In genomic region chr20:31496761-31497295, GRCh38 we compare ENCODE assay signal across 11 cellular contexts. TPM values are rescaled to one million over a fixed set of nuclear protein-coding genes. Genes with fewer than 3 reads are reported as not detected.
DNase-seq lines count a peak whose midpoint lies in the region; ATAC-seq and TF ChIP-seq lines count a peak whose summit lies in the region.
"Had no signal": no experiment of that assay in that cellular context is flagged by ENCODE, and none has a peak within 500 bp of the region (broad histone marks: within the 10 kb centered on the region; RNA-seq: fewer than 3 reads in every experiment).

No MANE protein-coding gene starts in this region.

- peak; percentile 23 to 47 (median 28) for DNase-seq in body of pancreas
- DNase-seq in right lobe of liver = peak in 2 of 3 donors; percentile 41 to 55
- peak; percentile 45 for DNase-seq in thoracic aorta (ENCODE audit: low spot score)
- DNase-seq in DMS114 treated with DMSO at 0.1 percent for 48 hours (lab: John Stamatoyannopoulos, UW; ENCODE audit: unreplicated experiment) = no peak
- no peak for DNase-seq in colonic mucosa
- DNase-seq in activated naive CD8-positive, alpha-beta T cell treated with anti-CD3 and anti-CD28 coated beads, Interleukin-2, amount 50 U/mL, for 24 hours = no peak
- no peak for DNase-seq in SW480 (ENCODE audit: low spot score)
- DNase-seq: cerebellar nuclear complex, GF-D8, SW 1271 had no signal

- no peak overlapping the region for H3K4me3 ChIP-seq in HEK293 (ENCODE audit: low read depth, low read length)
- no peak overlapping the region for H3K4me3 ChIP-seq in body of pancreas
- no peak overlapping the region for H3K4me3 ChIP-seq in right lobe of liver
- peak overlapping the region; percentile 56 for H3K4me3 ChIP-seq in thoracic aorta
- no peak overlapping the region for H3K4me3 ChIP-seq in colonic mucosa

- TF ChIP-seq POLR2A in body of pancreas (IDR thresholded peaks at IDR 0.05) = no peak
- no peak for TF ChIP-seq POLR2A in right lobe of liver (IDR thresholded peaks at IDR 0.05)

- no peak overlapping the region for H3K4me3 Mint-ChIP-seq in activated naive CD8-positive, alpha-beta T cell treated with anti-CD3 and anti-CD28 coated beads, Interleukin-2, amount 50 U/mL, for 24 hours

- H3K9ac ChIP-seq in colonic mucosa (ENCODE audit: low read depth in 2 of 2, low read length in 2 of 2) = no peak overlapping the region

- no peak for TF ChIP-seq CTCF in HEK293 (tag by site-specific recombination; IDR thresholded peaks at IDR 0.05)
- no peak for TF ChIP-seq CTCF in body of pancreas (IDR thresholded peaks at IDR 0.05)
- no peak for TF ChIP-seq CTCF in right lobe of liver (IDR thresholded peaks at IDR 0.05)
- no peak for TF ChIP-seq CTCF in thoracic aorta (IDR thresholded peaks at IDR 0.05)
- no peak for TF ChIP-seq CTCF in colonic mucosa (IDR thresholded peaks at IDR 0.05)

- peaks cover 9% of the 10 kb centered on the region for H3K27me3 Mint-ChIP-seq in activated naive CD8-positive, alpha-beta T cell treated with anti-CD3 and anti-CD28 coated beads, Interleukin-2, amount 50 U/mL, for 24 hours

- no peaks in the 10 kb centered on the region for H3K4me1 Mint-ChIP-seq in activated naive CD8-positive, alpha-beta T cell treated with anti-CD3 and anti-CD28 coated beads, Interleukin-2, amount 50 U/mL, for 24 hours

- no peaks in the 10 kb centered on the region for H3K9me3 Mint-ChIP-seq in activated naive CD8-positive, alpha-beta T cell treated with anti-CD3 and anti-CD28 coated beads, Interleukin-2, amount 50 U/mL, for 24 hours

- H3K27ac Mint-ChIP-seq in activated naive CD8-positive, alpha-beta T cell treated with anti-CD3 and anti-CD28 coated beads, Interleukin-2, amount 50 U/mL, for 24 hours = no peak overlapping the region

- no peaks in the 10 kb centered on the region for H3K27me3 ChIP-seq in body of pancreas
- no peaks in the 10 kb centered on the region for H3K27me3 ChIP-seq in right lobe of liver
- no peaks in the 10 kb centered on the region for H3K27me3 ChIP-seq in thoracic aorta (replicated peaks; ENCODE audit: insufficient read depth)
- H3K27me3 ChIP-seq in colonic mucosa = no peaks in the 10 kb centered on the region

- CTCF ChIA-PET in HEK293 (lab: Yijun Ruan, JAX) = interaction anchor here (1.4 to 1.5 kb wide), 2 partner anchors 36 to 37 kb away, joined by 3 to 8 read pairs; no protein-coding TSS in a partner anchor

- 35 to 44% methylated on average over 13 to 15 of the region's 15 CpGs for WGBS in body of pancreas, 2 donors
- 43% methylated on average over 3 of the region's 15 CpGs for WGBS in right lobe of liver (ENCODE audit: insufficient coverage, low coverage, low lambda C conversion rate, missing lambda C conversion rate)

- H3K36me3 Mint-ChIP-seq in activated naive CD8-positive, alpha-beta T cell treated with anti-CD3 and anti-CD28 coated beads, Interleukin-2, amount 50 U/mL, for 24 hours (ENCODE audit: low read depth) = no peaks in the 10 kb centered on the region

- intact Hi-C loops in body of pancreas (cut with DNase I) = no loop called here
- intact Hi-C loops in right lobe of liver (cut with DNase I) = no loop called here
- intact Hi-C loops in colonic mucosa (cut with DNase I) = no loop called here

- POLR2A ChIA-PET in HEK293 (lab: Yijun Ruan, JAX) = no interaction called here

- ATAC-seq in body of pancreas (peak; percentile 35), right lobe of liver (peak; percentile 38 to 71 (median 56)), thoracic aorta (ENCODE audit: insufficient number of reproducible peaks, low FRiP score, low read depth) (peak; percentile 74)
- ATAC-seq in activated naive CD8-positive, alpha-beta T cell treated with anti-CD3 and anti-CD28 coated beads, Interleukin-2, amount 50 U/mL, for 24 hours = no peak

- H3K4me1 ChIP-seq in HEK293 (ENCODE audit: control insufficient read depth, insufficient read depth, low read length) (0 out of 2 replicates have a peak, but pooled peaks cover 2% of the 10 kb centered on the region), body of pancreas (peaks cover 10% of the 10 kb centered on the region), right lobe of liver (no peaks in the 10 kb centered on the region), thoracic aorta (ENCODE audit: control insufficient read depth in 1 of 2, low read depth in 2 of 2) (peaks cover 15 to 28% of the 10 kb centered on the region in 2 donors), colonic mucosa (no peaks in the 10 kb centered on the region)

- no peak overlapping the region for H3K27ac ChIP-seq in HEK293 (ENCODE audit: extremely low read depth, low read depth, low read length)
- no peak overlapping the region for H3K27ac ChIP-seq in body of pancreas
- no peak overlapping the region for H3K27ac ChIP-seq in right lobe of liver
- H3K27ac ChIP-seq in thoracic aorta = peak overlapping the region; percentile 53 to 79
- H3K27ac ChIP-seq in colonic mucosa = no peak overlapping the region

- H3K36me3 ChIP-seq in HEK293 (ENCODE audit: control insufficient read depth in 2 of 2, insufficient read depth in 1 of 2, low read length in 2 of 2) (no peaks in the 10 kb centered on the region), body of pancreas (replicated peaks in 1 of 2; ENCODE audit: insufficient read depth in 1 of 2, low read depth in 2 of 2) (no peaks in the 10 kb centered on the region), right lobe of liver (no peaks in the 10 kb centered on the region), thoracic aorta (no peaks in the 10 kb centered on the region), colonic mucosa (no peaks in the 10 kb centered on the region)

- H3K9me3 ChIP-seq in HEK293 (ENCODE audit: control insufficient read depth, insufficient read depth, low read depth, low read length) = no peaks in the 10 kb centered on the region
- H3K9me3 ChIP-seq in body of pancreas = no peaks in the 10 kb centered on the region
- no peaks in the 10 kb centered on the region for H3K9me3 ChIP-seq in right lobe of liver
- no peaks in the 10 kb centered on the region for H3K9me3 ChIP-seq in thoracic aorta
- H3K9me3 ChIP-seq in colonic mucosa = no peaks in the 10 kb centered on the region

TF ChIP-seq in HEK293, 187 proteins besides CTCF, POLR2A, EP300 and RAD21 (continues in another document):
- TF ChIP-seq IKZF3 (tag by site-specific recombination; IDR thresholded peaks at IDR 0.05) (0 out of 2 replicates have a peak, but pooled peaks have one; percentile 14), ZNF341 (tag by site-specific recombination; IDR thresholded peaks at IDR 0.05; ENCODE audit: low read depth) (peak; percentile 73), ZIC2 (tag by site-specific recombination; IDR thresholded peaks at IDR 0.05) (peak; percentile 83)
- TF ChIP-seq, protein P1, sequence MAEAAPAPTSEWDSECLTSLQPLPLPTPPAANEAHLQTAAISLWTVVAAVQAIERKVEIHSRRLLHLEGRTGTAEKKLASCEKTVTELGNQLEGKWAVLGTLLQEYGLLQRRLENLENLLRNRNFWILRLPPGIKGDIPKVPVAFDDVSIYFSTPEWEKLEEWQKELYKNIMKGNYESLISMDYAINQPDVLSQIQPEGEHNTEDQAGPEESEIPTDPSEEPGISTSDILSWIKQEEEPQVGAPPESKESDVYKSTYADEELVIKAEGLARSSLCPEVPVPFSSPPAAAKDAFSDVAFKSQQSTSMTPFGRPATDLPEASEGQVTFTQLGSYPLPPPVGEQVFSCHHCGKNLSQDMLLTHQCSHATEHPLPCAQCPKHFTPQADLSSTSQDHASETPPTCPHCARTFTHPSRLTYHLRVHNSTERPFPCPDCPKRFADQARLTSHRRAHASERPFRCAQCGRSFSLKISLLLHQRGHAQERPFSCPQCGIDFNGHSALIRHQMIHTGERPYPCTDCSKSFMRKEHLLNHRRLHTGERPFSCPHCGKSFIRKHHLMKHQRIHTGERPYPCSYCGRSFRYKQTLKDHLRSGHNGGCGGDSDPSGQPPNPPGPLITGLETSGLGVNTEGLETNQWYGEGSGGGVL (tag by site-specific recombination; IDR thresholded peaks at IDR 0.05) = peak; percentile 76
- TF ChIP-seq, protein P2, sequence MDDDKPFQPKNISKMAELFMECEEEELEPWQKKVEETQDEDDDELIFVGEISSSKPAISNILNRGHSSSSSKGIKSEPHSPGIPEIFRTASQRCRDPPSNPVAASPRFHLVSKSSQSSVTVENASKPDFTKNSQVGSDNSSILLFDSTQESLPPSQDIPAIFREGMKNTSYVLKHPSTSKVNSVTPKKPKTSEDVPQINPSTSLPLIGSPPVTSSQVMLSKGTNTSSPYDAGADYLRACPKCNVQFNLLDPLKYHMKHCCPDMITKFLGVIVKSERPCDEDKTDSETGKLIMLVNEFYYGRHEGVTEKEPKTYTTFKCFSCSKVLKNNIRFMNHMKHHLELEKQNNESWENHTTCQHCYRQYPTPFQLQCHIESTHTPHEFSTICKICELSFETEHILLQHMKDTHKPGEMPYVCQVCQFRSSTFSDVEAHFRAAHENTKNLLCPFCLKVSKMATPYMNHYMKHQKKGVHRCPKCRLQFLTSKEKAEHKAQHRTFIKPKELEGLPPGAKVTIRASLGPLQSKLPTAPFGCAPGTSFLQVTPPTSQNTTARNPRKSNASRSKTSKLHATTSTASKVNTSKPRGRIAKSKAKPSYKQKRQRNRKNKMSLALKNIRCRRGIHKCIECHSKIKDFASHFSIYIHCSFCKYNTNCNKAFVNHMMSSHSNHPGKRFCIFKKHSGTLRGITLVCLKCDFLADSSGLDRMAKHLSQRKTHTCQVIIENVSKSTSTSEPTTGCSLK (tag by site-specific recombination; IDR thresholded peaks at IDR 0.05) = no peak

RNA-seq across cellular contexts. Expression of gene HM13, which starts 17.4 kb away (rescaled TPM):
- total RNA-seq in body of pancreas (10 to 100 TPM; 73.2 to 79.4 TPM), right lobe of liver (100 to 1,000 TPM in 5 of 6 experiments, 10 to 100 TPM in 1; 78.1 to 141 (median 114) TPM), thoracic aorta (10 to 100 TPM; 71.6 to 76.7 TPM), colonic mucosa (100 to 1,000 TPM; 107 to 179 TPM)

RNA-seq across cellular contexts. Expression of gene REM1, which starts 21.7 kb away (rescaled TPM):
- 1 to 10 TPM in 1 of 2 donors, under 1 TPM in 1; 0.66 to 1.0 TPM for total RNA-seq in body of pancreas
- 1 to 10 TPM in 1 of 6 experiments, under 1 TPM in 4, not detected in 1; 0.12 to 1.0 (median 0.20) TPM for total RNA-seq in right lobe of liver
- total RNA-seq in thoracic aorta = 1 to 10 TPM; 4.3 TPM
- under 1 TPM; 0.32 to 0.44 TPM for total RNA-seq in colonic mucosa

RNA-seq across cellular contexts. Expression of gene DEFB124, which starts 21.9 kb away (rescaled TPM):
- total RNA-seq in body of pancreas (not detected), right lobe of liver (not detected), thoracic aorta (not detected), colonic mucosa (not detected)

RNA-seq across cellular contexts. Expression of gene DEFB123, which starts 56.4 kb away (rescaled TPM):
- total RNA-seq in body of pancreas = not detected
- not detected for total RNA-seq in right lobe of liver
- not detected for total RNA-seq in thoracic aorta
- total RNA-seq in colonic mucosa = not detected

Comparison
In these comparisons a context has a peak if more than half of its experiments do, and no peak if none do; other contexts are left out.
1. H3K27ac ChIP-seq: peak in thoracic aorta (2 of 2); none in HEK293 (single experiment), body of pancreas (0 of 4), right lobe of liver (0 of 3) and colonic mucosa (single experiment).
2. DNase-seq: peak in body of pancreas (4 of 4), right lobe of liver (2 of 3) and thoracic aorta (single experiment); none in DMS114 treated with DMSO at 0.1 percent for 48 hours (single experiment), colonic mucosa (single experiment), activated naive CD8-positive, alpha-beta T cell treated with anti-CD3 and anti-CD28 coated beads, Interleukin-2, amount 50 U/mL, for 24 hours (single experiment) and SW480 (single experiment).